Comparison of ENCODE assay signal across 17 cellular contexts in genomic region chr11:44630511-44631210, GRCh38.
A peak's percentile ranks its signal among the peaks of the same experiment; 100 is the strongest.
DNase-seq lines count a peak whose midpoint lies in the region; ATAC-seq and TF ChIP-seq lines count a peak whose summit lies in the region.
"Had no signal": no experiment of that assay in that cellular context is flagged by ENCODE, and none has a peak within 500 bp of the region (broad histone marks: within the 10 kb centered on the region; RNA-seq: fewer than 3 reads in every experiment).

No MANE protein-coding gene starts in this region.

- H3K79me1 ChIP-seq in neuronal stem cell (ENCODE audit: low read depth, low read length) = no peaks in the 10 kb centered on the region

- H3K14ac ChIP-seq in neuronal stem cell (ENCODE audit: low read length) = peak overlapping the region; percentile 12

- TF ChIP-seq POLR2A in vagina (IDR thresholded peaks at IDR 0.05) = no peak

- intact Hi-C loops in left ventricle myocardium inferior (cut with micrococcal nuclease) (no loop called here), ascending aorta (cut with DNase I) (no loop called here), vagina (cut with DNase I) (no loop called here)

- no peak overlapping the region for H3K9ac ChIP-seq in neuronal stem cell (ENCODE audit: low read depth, low read length, poor library complexity)

- H2BK120ac ChIP-seq in neuronal stem cell (ENCODE audit: low read depth, low read length) = no peak overlapping the region

- H2BK12ac ChIP-seq in neuronal stem cell (ENCODE audit: low read length) = no peak overlapping the region

- peak overlapping the region; percentile 49 for H2AK5ac ChIP-seq in neuronal stem cell (ENCODE audit: low read depth, low read length)

- DNase-seq in right atrium auricular region (ENCODE audit: low spot score) (peak; percentile 40), left ventricle myocardium inferior (no peak), ascending aorta (ENCODE audit: low spot score in 2 of 2) (peak; percentile 7 to 49), neuronal stem cell (ENCODE audit: low spot score) (no peak), vagina (ENCODE audit: extremely low spot score in 2 of 2) (peak; percentile 58 to 77), A172 (ENCODE audit: low spot score) (no peak)
- DNase-seq in stimulated activated CD4-positive, alpha-beta T cell treated with anti-CD3 and anti-CD28 coated beads, Interleukin-2, amount 100 ng/mL, for 24 hours = no peak
- DNase-seq: COR-L47, EL, KG1, left colon, NCI-H2081 treated with DMSO at 0.1 percent for 48 hours, NCI-H526 had no signal

- no peaks in the 10 kb centered on the region for H3K9me3 ChIP-seq in right atrium auricular region
- peaks cover 4% of the 10 kb centered on the region for H3K9me3 ChIP-seq in left ventricle myocardium inferior (replicated peaks)
- H3K9me3 ChIP-seq in ascending aorta = no peaks in the 10 kb centered on the region
- peaks cover 0 to 3% of the 10 kb centered on the region in 2 donors for H3K9me3 ChIP-seq in neuronal stem cell (replicated peaks in 1 of 2; ENCODE audit: control insufficient read depth in 2 of 2, insufficient read depth in 1 of 2, low read depth in 1 of 2, low read length in 2 of 2)
- no peaks in the 10 kb centered on the region for H3K9me3 ChIP-seq in vagina

- no peak for ATAC-seq in HG02852 (IDR thresholded peaks at IDR 0.05; ENCODE audit: unreplicated experiment)
- ATAC-seq: HCT116, left colon, right cardiac atrium had no signal

- no peak overlapping the region for H2BK15ac ChIP-seq in neuronal stem cell (ENCODE audit: low read length)

- peaks cover 0 to 54% of the 10 kb centered on the region in 2 donors for H3K4me1 ChIP-seq in right atrium auricular region
- peaks cover 71% of the 10 kb centered on the region for H3K4me1 ChIP-seq in left ventricle myocardium inferior
- H3K4me1 ChIP-seq in ascending aorta = peaks cover 3 to 15% of the 10 kb centered on the region in 2 donors
- peaks cover 3 to 8% of the 10 kb centered on the region in 2 donors for H3K4me1 ChIP-seq in neuronal stem cell (ENCODE audit: control insufficient read depth in 2 of 2, insufficient read depth in 1 of 2, low read depth in 1 of 2, low read length in 2 of 2)
- H3K4me1 ChIP-seq in vagina = peaks cover 28% of the 10 kb centered on the region

- H3K27ac ChIP-seq in right atrium auricular region = peak overlapping the region in 1 of 2 donors; percentile 23
- H3K27ac ChIP-seq in left ventricle myocardium inferior (replicated peaks) = no peak overlapping the region
- H3K27ac ChIP-seq in ascending aorta = no peak overlapping the region
- H3K27ac ChIP-seq in neuronal stem cell (replicated peaks; ENCODE audit: low read length) = no peak overlapping the region
- no peak overlapping the region for H3K27ac ChIP-seq in vagina
- H3K27ac ChIP-seq: VCaP had no signal

- TF ChIP-seq CTCF in right atrium auricular region (IDR thresholded peaks at IDR 0.05) (no peak), left ventricle myocardium inferior (IDR thresholded peaks at IDR 0.05; ENCODE audit: borderline replicate concordance) (no peak), ascending aorta (IDR thresholded peaks at IDR 0.05) (no peak), vagina (IDR thresholded peaks at IDR 0.05) (no peak)

- no peak overlapping the region for H3K4ac ChIP-seq in neuronal stem cell (ENCODE audit: low read length)

- H3K4me3 ChIP-seq in right atrium auricular region = no peak overlapping the region
- no peak overlapping the region for H3K4me3 ChIP-seq in left ventricle myocardium inferior
- H3K4me3 ChIP-seq in ascending aorta = no peak overlapping the region
- H3K4me3 ChIP-seq in neuronal stem cell (ENCODE audit: low read length in 2 of 2) = no peak overlapping the region
- no peak overlapping the region for H3K4me3 ChIP-seq in vagina

- no peaks in the 10 kb centered on the region for H3K27me3 ChIP-seq in right atrium auricular region
- no peaks in the 10 kb centered on the region for H3K27me3 ChIP-seq in left ventricle myocardium inferior (ENCODE audit: low read depth)
- no peaks in the 10 kb centered on the region for H3K27me3 ChIP-seq in ascending aorta
- peaks cover 0 to 15% (median 0%) of the 10 kb centered on the region in 3 experiments for H3K27me3 ChIP-seq in neuronal stem cell (ENCODE audit: control insufficient read depth in 3 of 3, insufficient read depth in 3 of 3, low read depth in 1 of 3, low read length in 3 of 3)
- H3K27me3 ChIP-seq in vagina = no peaks in the 10 kb centered on the region

- H2AFZ ChIP-seq in neuronal stem cell (ENCODE audit: low read length) = no peak overlapping the region

- no peak overlapping the region for H3K4me2 ChIP-seq in neuronal stem cell (ENCODE audit: insufficient read depth, low read length, poor library complexity, severe bottlenecking)

- H2BK5ac ChIP-seq in neuronal stem cell (ENCODE audit: low read length) = no peak overlapping the region

- H4K8ac ChIP-seq in neuronal stem cell (ENCODE audit: low read depth, low read length) = no peak overlapping the region

- H3K36me3 ChIP-seq in right atrium auricular region = no peaks in the 10 kb centered on the region
- H3K36me3 ChIP-seq in left ventricle myocardium inferior = no peaks in the 10 kb centered on the region
- no peaks in the 10 kb centered on the region for H3K36me3 ChIP-seq in ascending aorta
- H3K36me3 ChIP-seq in neuronal stem cell (replicated peaks in 1 of 2; ENCODE audit: control insufficient read depth in 2 of 2, insufficient read depth in 2 of 2, low read length in 2 of 2) = no peaks in the 10 kb centered on the region
- no peaks in the 10 kb centered on the region for H3K36me3 ChIP-seq in vagina

- WGBS in neuronal stem cell (ENCODE audit: extremely low coverage in 2 of 2, insufficient read length in 2 of 2, insufficient replicate concordance in 1 of 2), 2 donors = no CpG with 5 or more reads among the region's 7 CpGs

- peak overlapping the region; percentile 7 for H3K18ac ChIP-seq in neuronal stem cell (ENCODE audit: low read length)

- H3K23ac ChIP-seq in neuronal stem cell (ENCODE audit: low read depth, low read length, poor library complexity) = no peak overlapping the region

- H4K91ac ChIP-seq in neuronal stem cell (ENCODE audit: low read depth, low read length, poor library complexity) = no peak overlapping the region

Comparison
In these comparisons a context has a peak if more than half of its experiments do, and no peak if none do; other contexts are left out.
1. DNase-seq: peak in right atrium auricular region (single experiment), ascending aorta (2 of 2) and vagina (2 of 2); none in left ventricle myocardium inferior (single experiment), neuronal stem cell (single experiment), stimulated activated CD4-positive, alpha-beta T cell treated with anti-CD3 and anti-CD28 coated beads, Interleukin-2, amount 100 ng/mL, for 24 hours (0 of 2) and A172 (single experiment).